Comparison of ENCODE assay signal across 29 cellular contexts in the genomic region with DNA sequence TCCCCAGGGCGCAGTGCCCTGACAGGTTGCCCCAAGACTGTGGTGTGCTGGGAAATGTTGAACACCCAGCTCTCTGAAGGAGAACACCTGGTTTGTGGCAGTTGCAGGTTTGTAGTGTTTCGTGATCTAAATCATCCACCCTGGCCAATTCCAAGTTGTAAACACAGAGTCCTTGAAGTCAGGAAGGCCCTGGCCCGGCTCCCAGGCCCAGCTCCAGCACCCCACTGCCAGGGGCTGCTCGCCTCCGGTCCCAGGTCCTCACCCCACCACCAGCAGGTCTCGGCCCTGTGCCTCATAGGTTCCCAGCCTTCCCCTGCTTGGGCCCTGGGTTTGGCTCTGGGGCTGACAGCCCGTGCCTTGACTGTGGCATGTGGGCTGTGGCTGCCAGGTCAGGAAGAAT.
"Had no signal": no experiment of that assay in that cellular context is flagged by ENCODE, and none has a peak within 500 bp of the region (broad histone marks: within the 10 kb centered on the region; RNA-seq: fewer than 3 reads in every experiment).

No MANE protein-coding gene starts in this region.

- H3K4me3 ChIP-seq: SJCRH30, SK-N-MC had no signal

- H3K4me3 Mint-ChIP-seq: activated CD4-positive, alpha-beta T cell treated with anti-CD3 and anti-CD28 coated beads for 36 hours; activated CD4-positive, alpha-beta T cell treated with anti-CD3 and anti-CD28 coated beads, Interleukin-2, amount 10 ng/mL, durations not matched to agents 7 days and 5 days; activated CD8-positive, alpha-beta memory T cell treated with anti-CD3 and anti-CD28 coated beads, Interleukin-2, amount 10 ng/mL, durations not matched to agents 7 days and 5 days; activated naive CD8-positive, alpha-beta T cell treated with anti-CD3 and anti-CD28 coated beads for 36 hours; central memory CD8-positive, alpha-beta T cell; T-helper 1 cell treated with Interleukin-12 subunit alpha and Interleukin-12 subunit beta and Interleukin-4 antibody, amounts not matched to agents 30 μg/mL and 1 μg/mL, for 36 hours; T-helper 2 cell treated with Interferon-gamma antibody and Interleukin-4, amounts not matched to agents 5 μg/mL and 100 μg/mL, for 36 hours; WTC11 had no signal

- H3K27me3 Mint-ChIP-seq: activated naive CD8-positive, alpha-beta T cell treated with anti-CD3 and anti-CD28 coated beads for 36 hours; central memory CD8-positive, alpha-beta T cell had no signal

- ATAC-seq: activated CD4-positive, alpha-beta T cell treated with anti-CD3 and anti-CD28 coated beads for 36 hours; activated CD4-positive, CD25-positive, alpha-beta regulatory T cell treated with anti-CD3 and anti-CD28 coated beads, Interleukin-2, amount 50 U/mL, for 24 hours; activated CD8-positive, alpha-beta memory T cell treated with anti-CD3 and anti-CD28 coated beads, Interleukin-2, amount 10 ng/mL, durations not matched to agents 7 days and 5 days; Panc1; WTC11 had no signal

- H3K27ac Mint-ChIP-seq: activated CD4-positive, alpha-beta T cell treated with anti-CD3 and anti-CD28 coated beads for 36 hours; activated CD4-positive, alpha-beta T cell treated with anti-CD3 and anti-CD28 coated beads, Interleukin-2, amount 10 ng/mL, durations not matched to agents 7 days and 5 days; activated CD8-positive, alpha-beta memory T cell treated with anti-CD3 and anti-CD28 coated beads, Interleukin-2, amount 10 ng/mL, durations not matched to agents 7 days and 5 days; activated naive CD8-positive, alpha-beta T cell treated with anti-CD3 and anti-CD28 coated beads for 36 hours; T-helper 1 cell treated with Interleukin-12 subunit alpha and Interleukin-12 subunit beta and Interleukin-4 antibody, amounts not matched to agents 30 μg/mL and 1 μg/mL, for 36 hours; T-helper 2 cell treated with Interferon-gamma antibody and Interleukin-4, amounts not matched to agents 5 μg/mL and 100 μg/mL, for 36 hours; WTC11 had no signal

- H3K36me3 ChIP-seq: brain microvascular endothelial cell, SJCRH30 had no signal

- H3K27ac ChIP-seq: brain microvascular endothelial cell, SJCRH30, SK-N-MC had no signal

- DNase-seq: activated CD4-positive, alpha-beta T cell treated with anti-CD3 and anti-CD28 coated beads for 36 hours; activated CD4-positive, alpha-beta T cell treated with anti-CD3 and anti-CD28 coated beads, Interleukin-2, amount 10 ng/mL, durations not matched to agents 7 days and 5 days; activated CD4-positive, alpha-beta T cell treated with anti-CD3 and anti-CD28 coated beads, Interleukin-2, amount 50 U/mL, for 48 hours; activated CD8-positive, alpha-beta memory T cell treated with anti-CD3 and anti-CD28 coated beads for 24 hours; activated CD8-positive, alpha-beta memory T cell treated with anti-CD3 and anti-CD28 coated beads, Interleukin-2, amount 10 ng/mL, durations not matched to agents 7 days and 5 days; activated CD8-positive, alpha-beta memory T cell treated with anti-CD3 and anti-CD28 coated beads, Interleukin-2, amount 50 U/mL, for 48 hours; activated effector memory CD4-positive, alpha-beta T cell treated with anti-CD3 and anti-CD28 coated beads, Interleukin-2, amount 50 U/mL, for 16 hours; activated naive CD4-positive, alpha-beta T cell; activated naive CD4-positive, alpha-beta T cell treated with anti-CD3 and anti-CD28 coated beads, Interleukin-2, amount 50 U/mL, for 16 hours; activated naive CD8-positive, alpha-beta T cell treated with anti-CD3 and anti-CD28 coated beads for 36 hours; activated T-cell treated with anti-CD3 and anti-CD28 coated beads, Interleukin-2, amount 50 U/mL, for 48 hours; amniotic stem cell; aorta; brain microvascular endothelial cell; IMR-90; Karpas-422; KBM-7; NCI-H187; NCI-H2029 treated with DMSO at 0.1 percent for 48 hours; NCI-H226; SHP77; SJCRH30 had no signal

- H3K27me3 ChIP-seq: brain microvascular endothelial cell, SJCRH30 had no signal

- H3K36me3 Mint-ChIP-seq: activated CD8-positive, alpha-beta memory T cell treated with anti-CD3 and anti-CD28 coated beads, Interleukin-2, amount 10 ng/mL, durations not matched to agents 7 days and 5 days; activated naive CD8-positive, alpha-beta T cell treated with anti-CD3 and anti-CD28 coated beads for 36 hours had no signal

- H3K9me3 Mint-ChIP-seq: activated CD4-positive, alpha-beta T cell treated with anti-CD3 and anti-CD28 coated beads, Interleukin-2, amount 10 ng/mL, durations not matched to agents 7 days and 5 days; activated naive CD8-positive, alpha-beta T cell treated with anti-CD3 and anti-CD28 coated beads for 36 hours; central memory CD8-positive, alpha-beta T cell; T-helper 1 cell treated with Interleukin-12 subunit alpha and Interleukin-12 subunit beta and Interleukin-4 antibody, amounts not matched to agents 30 μg/mL and 1 μg/mL, for 36 hours; T-helper 2 cell treated with Interferon-gamma antibody and Interleukin-4, amounts not matched to agents 5 μg/mL and 100 μg/mL, for 36 hours had no signal
